ENCODE assay signal across 23 cellular contexts in the genomic region with DNA sequence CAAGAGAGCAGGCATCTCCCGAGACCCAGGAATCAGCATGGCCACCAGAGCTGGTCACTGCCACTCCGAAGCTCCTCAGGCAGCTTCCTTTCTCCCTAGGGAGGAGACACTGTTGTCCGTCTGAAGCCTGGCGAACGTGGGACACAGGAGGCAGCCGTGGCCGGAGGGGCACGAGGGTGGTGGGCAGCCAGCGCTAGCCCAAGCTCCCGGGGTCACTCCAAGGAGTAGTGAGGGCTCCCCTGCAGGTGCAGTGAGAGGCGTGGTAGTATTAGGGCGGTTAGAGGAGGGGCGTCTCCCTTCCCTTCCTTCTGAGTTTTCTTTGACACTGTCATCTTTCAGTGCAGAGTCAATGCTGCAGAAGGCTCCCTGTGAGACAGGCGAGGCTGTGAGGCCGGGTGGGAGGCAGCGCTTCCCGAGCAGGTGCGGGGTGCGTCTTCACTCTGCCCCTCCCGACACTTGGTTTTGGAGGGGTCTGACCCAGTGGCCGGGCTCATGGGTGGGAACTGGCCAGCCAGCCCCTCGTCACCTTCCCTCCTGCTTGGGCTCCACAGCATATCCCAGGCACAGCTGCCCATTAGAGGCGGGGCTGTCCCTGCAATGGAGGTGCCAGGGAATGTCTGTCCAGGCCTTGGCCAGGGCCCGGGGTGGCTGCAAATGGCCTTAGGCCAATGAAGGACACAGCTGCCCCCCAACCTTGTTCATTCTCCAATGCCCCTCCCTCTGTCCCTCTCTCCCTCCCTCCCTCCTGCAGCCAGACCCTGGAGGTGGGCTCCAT.
A peak's percentile ranks its signal among the peaks of the same experiment; 100 is the strongest.
DNase-seq lines count a peak whose midpoint lies in the region; ATAC-seq and TF ChIP-seq lines count a peak whose summit lies in the region.
"Had no signal": no experiment of that assay in that cellular context is flagged by ENCODE, and none has a peak within 500 bp of the region (broad histone marks: within the 10 kb centered on the region; RNA-seq: fewer than 3 reads in every experiment).

No MANE protein-coding gene starts in this region.

- ATAC-seq in Right ventricle myocardium superior (ENCODE audit: poor library complexity) (peak; percentile 80), right cardiac atrium (no peak), GM21529 (IDR thresholded peaks at IDR 0.05; ENCODE audit: unreplicated experiment) (no peak), HG03432 (IDR thresholded peaks at IDR 0.05; ENCODE audit: unreplicated experiment) (no peak)

- H3K36me3 ChIP-seq in ascending aorta (no peaks in the 10 kb centered on the region), esophagus squamous epithelium (no peaks in the 10 kb centered on the region)
- H3K36me3 ChIP-seq: BE2C, Peyer's patch had no signal

- no peak for TF ChIP-seq POLR2A in esophagus squamous epithelium (IDR thresholded peaks at IDR 0.05)

- H3K4me3 ChIP-seq in right cardiac atrium (ENCODE audit: low read length) (no peak overlapping the region), ascending aorta (no peak overlapping the region), esophagus squamous epithelium (no peak overlapping the region)
- H3K4me3 ChIP-seq: GM23248, Peyer's patch had no signal

- WGBS in right cardiac atrium: 81% methylated on average over 24 of the region's 24 CpGs
- WGBS in esophagus squamous epithelium, 2 donors: 63 to 68% methylated on average over 10 to 12 of the region's 24 CpGs

- intact Hi-C loops in Right ventricle myocardium superior (cut with DNase I) (loop anchor here (10.0 kb wide), 2 partner anchors 122 to 218 kb away; a partner anchor contains a TSS), right cardiac atrium (cut with DNase I) (loop anchor here in 3 of 4 donors (5.0 to 10.0 kb wide), 3 partner anchors 208 to 271 kb away; no protein-coding TSS in a partner anchor), ascending aorta (cut with DNase I) (loop anchor here (2.0 to 10.0 kb wide), 2 partner anchors 216 to 408 kb away; no protein-coding TSS in a partner anchor), esophagus squamous epithelium (cut with DNase I) (no loop called here)

- DNase-seq in Right ventricle myocardium superior (no peak), right cardiac atrium (no peak), ascending aorta (ENCODE audit: low spot score in 2 of 2) (no peak), esophagus squamous epithelium (lab: John Stamatoyannopoulos, UW) (no peak)
- DNase-seq: 8988T, ACHN, BE2C, DMS153, DND-41, GM23248, H9, HFFc6, NCI-H1092, NCI-H1417 treated with DMSO at 0.1 percent for 48 hours, NCI-H1694 treated with DMSO at 0.1 percent for 48 hours, NCI-H2081, NCI-H2227 treated with DMSO at 0.1 percent for 48 hours, NCI-H526 treated with DMSO at 0.1 percent for 48 hours, Peyer's patch had no signal

- no peaks in the 10 kb centered on the region for H3K27me3 ChIP-seq in right cardiac atrium (ENCODE audit: control insufficient read depth, insufficient read depth)
- H3K27me3 ChIP-seq in ascending aorta: no peaks in the 10 kb centered on the region
- peaks cover 3% of the 10 kb centered on the region for H3K27me3 ChIP-seq in layer of hippocampus (ENCODE audit: control insufficient read depth, insufficient read depth, low read length)
- H3K27me3 ChIP-seq in esophagus squamous epithelium: peaks cover 0 to 75% (median 0%) of the 10 kb centered on the region in 4 donors
- H3K27me3 ChIP-seq: Peyer's patch had no signal

- H3K4me1 ChIP-seq in right cardiac atrium (ENCODE audit: control insufficient read depth, insufficient read depth, low read length) (no peaks in the 10 kb centered on the region), ascending aorta (peaks cover 9 to 36% of the 10 kb centered on the region in 2 donors), esophagus squamous epithelium (no peaks in the 10 kb centered on the region)
- H3K4me1 ChIP-seq: BE2C, Peyer's patch had no signal

- H3K9me3 ChIP-seq in right cardiac atrium (ENCODE audit: control insufficient read depth, low read length) (no peaks in the 10 kb centered on the region), ascending aorta (no peaks in the 10 kb centered on the region), esophagus squamous epithelium (no peaks in the 10 kb centered on the region)
- H3K9me3 ChIP-seq: BE2C, Peyer's patch had no signal

- no peak for TF ChIP-seq CTCF in ascending aorta (IDR thresholded peaks at IDR 0.05)
- TF ChIP-seq CTCF in esophagus squamous epithelium (IDR thresholded peaks at IDR 0.05): no peak

- H3K27ac ChIP-seq in right cardiac atrium (ENCODE audit: low read length) (no peak overlapping the region), ascending aorta (peak overlapping the region; percentile 27 to 56), layer of hippocampus (ENCODE audit: low read depth, low read length) (peak overlapping the region; percentile 71), esophagus squamous epithelium (no peak overlapping the region)
- H3K27ac ChIP-seq: GM23248, HL-60, Peyer's patch had no signal

Comparison
In these comparisons a context has a peak if more than half of its experiments do, and no peak if none do; other contexts are left out.
1. H3K27ac ChIP-seq: peak in ascending aorta (2 of 2) and layer of hippocampus (single experiment); none in right cardiac atrium (single experiment) and esophagus squamous epithelium (0 of 4).